In genomic region chr7:32577421-32577820, GRCh38 we compare ENCODE assay signal across 25 cellular contexts.
"Had no signal": no experiment of that assay in that cellular context is flagged by ENCODE, and none has a peak within 500 bp of the region (broad histone marks: within the 10 kb centered on the region; RNA-seq: fewer than 3 reads in every experiment).

No MANE protein-coding gene starts in this region.

- H3K27ac Mint-ChIP-seq: activated CD8-positive, alpha-beta memory T cell treated with anti-CD3 and anti-CD28 coated beads, Interleukin-2, amount 10 ng/mL, durations not matched to agents 7 days and 5 days; activated CD8-positive, alpha-beta T cell treated with anti-CD3 and anti-CD28 coated beads for 36 hours; activated naive CD4-positive, alpha-beta T cell treated with anti-CD3 and anti-CD28 coated beads, Interleukin-2, amount 50 U/mL, for 24 hours; nephron had no signal

- H3K27me3 ChIP-seq: adrenal gland, ascending aorta, esophagus muscularis mucosa, left lung, neutrophil, ovary, stomach, suprapubic skin, tibial nerve, uterus had no signal

- ATAC-seq: activated CD8-positive, alpha-beta memory T cell treated with anti-CD3 and anti-CD28 coated beads, Interleukin-2, amount 10 ng/mL, durations not matched to agents 7 days and 5 days; activated CD8-positive, alpha-beta T cell treated with anti-CD3 and anti-CD28 coated beads for 36 hours; left lung had no signal

- H3K4me3 Mint-ChIP-seq: activated CD8-positive, alpha-beta memory T cell treated with anti-CD3 and anti-CD28 coated beads, Interleukin-2, amount 10 ng/mL, durations not matched to agents 7 days and 5 days; activated CD8-positive, alpha-beta T cell treated with anti-CD3 and anti-CD28 coated beads for 36 hours; activated naive CD4-positive, alpha-beta T cell treated with anti-CD3 and anti-CD28 coated beads, Interleukin-2, amount 50 U/mL, for 24 hours; central memory CD8-positive, alpha-beta T cell; nephron had no signal

- H3K4me1 ChIP-seq: adrenal gland, ascending aorta, esophagus muscularis mucosa, left lung, prostate gland, suprapubic skin, uterus had no signal

- DNase-seq: activated CD4-positive, alpha-beta T cell treated with anti-CD3 and anti-CD28 coated beads for 48 hours; activated CD8-positive, alpha-beta memory T cell treated with anti-CD3 and anti-CD28 coated beads, Interleukin-2, amount 10 ng/mL, durations not matched to agents 7 days and 5 days; activated CD8-positive, alpha-beta T cell treated with anti-CD3 and anti-CD28 coated beads for 36 hours; activated gamma-delta T cell treated with Interleukin-2 at 50 U/mL for 16 hours; activated T-cell treated with anti-CD3 and anti-CD28 coated beads for 4 hours; adrenal gland; effector memory CD4-positive, alpha-beta T cell; hippocampal formation; kidney glomerular epithelial cell; left lung; mammary epithelial cell; midbrain; ovary; stimulated activated CD4-positive, alpha-beta T cell treated with anti-CD3 and anti-CD28 coated beads, Interleukin-4, amount 100 ng/mL, for 4 hours; stomach; uterus had no signal

- H3K36me3 ChIP-seq: ovary, uterus had no signal

- H3K9me3 ChIP-seq: adrenal gland, ascending aorta, esophagus muscularis mucosa, left lung, neutrophil, ovary, prostate gland, stomach, suprapubic skin, tibial nerve, uterus had no signal

- H3K4me3 ChIP-seq: adrenal gland, ascending aorta, esophagus muscularis mucosa, left lung, ovary, prostate gland, stomach, suprapubic skin, tibial nerve, uterus had no signal

- H3K4me1 Mint-ChIP-seq: activated naive CD4-positive, alpha-beta T cell treated with anti-CD3 and anti-CD28 coated beads, Interleukin-2, amount 50 U/mL, for 24 hours; central memory CD8-positive, alpha-beta T cell; nephron had no signal

- H3K9me3 Mint-ChIP-seq: activated CD8-positive, alpha-beta T cell treated with anti-CD3 and anti-CD28 coated beads for 36 hours; activated naive CD4-positive, alpha-beta T cell treated with anti-CD3 and anti-CD28 coated beads, Interleukin-2, amount 50 U/mL, for 24 hours; central memory CD8-positive, alpha-beta T cell; nephron had no signal

- H3K27ac ChIP-seq: adrenal gland, ascending aorta, esophagus muscularis mucosa, ovary, prostate gland, stomach, suprapubic skin, tibial nerve, uterus had no signal

- H3K27me3 Mint-ChIP-seq: activated CD8-positive, alpha-beta memory T cell treated with anti-CD3 and anti-CD28 coated beads, Interleukin-2, amount 10 ng/mL, durations not matched to agents 7 days and 5 days; activated CD8-positive, alpha-beta T cell treated with anti-CD3 and anti-CD28 coated beads for 36 hours; activated naive CD4-positive, alpha-beta T cell treated with anti-CD3 and anti-CD28 coated beads, Interleukin-2, amount 50 U/mL, for 24 hours; central memory CD8-positive, alpha-beta T cell had no signal
